28 cellular contexts compared by ENCODE assay signal in genomic region chr1:68805097-68805641, GRCh38.
"Had no signal": no experiment of that assay in that cellular context is flagged by ENCODE, and none has a peak within 500 bp of the region (broad histone marks: within the 10 kb centered on the region; RNA-seq: fewer than 3 reads in every experiment).

No MANE protein-coding gene starts in this region.

- H3K36me3 Mint-ChIP-seq: stimulated activated effector memory CD8-positive, alpha-beta T cell treated with anti-CD3 and anti-CD28 coated beads, Interleukin-12 subunit alpha, Interleukin-12 subunit beta, amount 100 ng/mL, for 72 hours; stimulated activated memory B cell treated with anti-CD40 and anti-IgM and Interleukin-4, amounts not matched to agents 10 μg/mL and 1 μg/mL and 100 μg/mL, for 72 hours; stimulated activated naive B cell treated with anti-CD40 and anti-IgM and Interleukin-4, amounts not matched to agents 10 μg/mL and 1 μg/mL and 100 μg/mL, for 72 hours; type B pancreatic cell had no signal

- H3K4me1 Mint-ChIP-seq: stimulated activated effector memory CD8-positive, alpha-beta T cell treated with anti-CD3 and anti-CD28 coated beads, Interleukin-12 subunit alpha, Interleukin-12 subunit beta, amount 100 ng/mL, for 72 hours; stimulated activated memory B cell treated with anti-CD40 and anti-IgM and Interleukin-4, amounts not matched to agents 10 μg/mL and 1 μg/mL and 100 μg/mL, for 72 hours; stimulated activated naive B cell treated with anti-CD40 and anti-IgM and Interleukin-4, amounts not matched to agents 10 μg/mL and 1 μg/mL and 100 μg/mL, for 72 hours; stimulated activated naive CD8-positive, alpha-beta T cell treated with anti-CD3 and anti-CD28 coated beads, Interleukin-15, amount 100 ng/mL, for 72 hours had no signal

- DNase-seq: stimulated activated CD4-positive, alpha-beta T cell treated with anti-CD3 and anti-CD28 coated beads, Interleukin-2, amount 100 ng/mL, for 48 hours; stimulated activated CD4-positive, alpha-beta T cell treated with anti-CD3 and anti-CD28 coated beads, Interleukin-4, amount 100 ng/mL, for 1 hour; stimulated activated CD4-positive, alpha-beta T cell treated with anti-CD3 and anti-CD28 coated beads, Interleukin-4, amount 100 ng/mL, for 24 hours; stimulated activated CD4-positive, alpha-beta T cell treated with anti-CD3 and anti-CD28 coated beads, Interleukin-4, amount 100 ng/mL, for 4 hours; stimulated activated CD8-positive, alpha-beta memory T cell treated with anti-CD3 and anti-CD28 coated beads, Interleukin-4, amount 100 ng/mL, for 48 hours; stimulated activated naive B cell treated with anti-CD40 and anti-IgM and Interleukin-4, amounts not matched to agents 10 μg/mL and 1 μg/mL and 100 μg/mL, for 72 hours; stimulated activated naive CD4-positive, alpha-beta T cell; stimulated activated naive CD4-positive, alpha-beta T cell treated with Interleukin-2 at 50 U/mL for 16 hours; stimulated activated naive CD8-positive, alpha-beta T cell treated with anti-CD3 and anti-CD28 coated beads, Interleukin-15, amount 100 ng/mL, for 72 hours; stimulated activated naive CD8-positive, alpha-beta T cell treated with anti-CD3 and anti-CD28 coated beads, Interleukin-15, Interleukin-2, amounts not matched to agents 100 U/mL and 50 U/mL, for 24 hours; stomach; substantia nigra; testis; thyroid gland; tibial artery; transverse colon; trophoblast cell; upper lobe of left lung; upper lobe of right lung; uterus had no signal

- H3K9me3 ChIP-seq: stomach, suprapubic skin, testis, thoracic aorta, thyroid gland, tibial artery, tibial nerve, transverse colon, upper lobe of left lung, upper lobe of right lung, uterus, vagina had no signal

- ATAC-seq: stimulated activated effector memory CD8-positive, alpha-beta T cell treated with anti-CD3 and anti-CD28 coated beads, Interleukin-12 subunit alpha, Interleukin-12 subunit beta, amount 100 ng/mL, for 72 hours; stimulated activated memory B cell treated with anti-CD40 and anti-IgM and Interleukin-4, amounts not matched to agents 10 μg/mL and 1 μg/mL and 100 μg/mL, for 72 hours; stimulated activated naive B cell treated with anti-CD40 and anti-IgM and Interleukin-4, amounts not matched to agents 10 μg/mL and 1 μg/mL and 100 μg/mL, for 72 hours; stimulated activated naive CD8-positive, alpha-beta T cell treated with anti-CD3 and anti-CD28 coated beads, Interleukin-15, amount 100 ng/mL, for 72 hours; stimulated activated naive CD8-positive, alpha-beta T cell treated with anti-CD3 and anti-CD28 coated beads, Interleukin-15, Interleukin-2, amounts not matched to agents 100 U/mL and 50 U/mL, for 24 hours; upper lobe of right lung had no signal

- H3K27me3 Mint-ChIP-seq: stimulated activated memory B cell treated with anti-CD40 and anti-IgM and Interleukin-4, amounts not matched to agents 10 μg/mL and 1 μg/mL and 100 μg/mL, for 72 hours; stimulated activated naive B cell treated with anti-CD40 and anti-IgM and Interleukin-4, amounts not matched to agents 10 μg/mL and 1 μg/mL and 100 μg/mL, for 72 hours; stimulated activated naive CD8-positive, alpha-beta T cell treated with anti-CD3 and anti-CD28 coated beads, Interleukin-15, amount 100 ng/mL, for 72 hours; stimulated activated naive CD8-positive, alpha-beta T cell treated with anti-CD3 and anti-CD28 coated beads, Interleukin-15, Interleukin-2, amounts not matched to agents 100 ng/mL and 50 ng/mL, for 24 hours; type B pancreatic cell had no signal

- H3K36me3 ChIP-seq: stomach, suprapubic skin, thoracic aorta, thyroid gland, tibial artery, tibial nerve, transverse colon, upper lobe of left lung, upper lobe of right lung, uterus, vagina had no signal

- H3K27ac Mint-ChIP-seq: stimulated activated effector memory CD8-positive, alpha-beta T cell treated with anti-CD3 and anti-CD28 coated beads, Interleukin-12 subunit alpha, Interleukin-12 subunit beta, amount 100 ng/mL, for 72 hours; stimulated activated memory B cell treated with anti-CD40 and anti-IgM and Interleukin-4, amounts not matched to agents 10 μg/mL and 1 μg/mL and 100 μg/mL, for 72 hours; stimulated activated naive B cell treated with anti-CD40 and anti-IgM and Interleukin-4, amounts not matched to agents 10 μg/mL and 1 μg/mL and 100 μg/mL, for 72 hours; stimulated activated naive CD8-positive, alpha-beta T cell treated with anti-CD3 and anti-CD28 coated beads, Interleukin-15, amount 100 ng/mL, for 72 hours; stimulated activated naive CD8-positive, alpha-beta T cell treated with anti-CD3 and anti-CD28 coated beads, Interleukin-15, Interleukin-2, amounts not matched to agents 100 ng/mL and 50 ng/mL, for 24 hours; type B pancreatic cell had no signal

- H3K4me3 ChIP-seq: stomach, suprapubic skin, testis, thoracic aorta, thyroid gland, tibial artery, tibial nerve, transverse colon, upper lobe of left lung, upper lobe of right lung, uterus, vagina had no signal

- H3K9me3 Mint-ChIP-seq: stimulated activated memory B cell treated with anti-CD40 and anti-IgM and Interleukin-4, amounts not matched to agents 10 μg/mL and 1 μg/mL and 100 μg/mL, for 72 hours had no signal

- H3K4me3 Mint-ChIP-seq: stimulated activated effector memory CD8-positive, alpha-beta T cell treated with anti-CD3 and anti-CD28 coated beads, Interleukin-12 subunit alpha, Interleukin-12 subunit beta, amount 100 ng/mL, for 72 hours; stimulated activated memory B cell treated with anti-CD40 and anti-IgM and Interleukin-4, amounts not matched to agents 10 μg/mL and 1 μg/mL and 100 μg/mL, for 72 hours; stimulated activated naive B cell treated with anti-CD40 and anti-IgM and Interleukin-4, amounts not matched to agents 10 μg/mL and 1 μg/mL and 100 μg/mL, for 72 hours; stimulated activated naive CD8-positive, alpha-beta T cell treated with anti-CD3 and anti-CD28 coated beads, Interleukin-15, amount 100 ng/mL, for 72 hours; stimulated activated naive CD8-positive, alpha-beta T cell treated with anti-CD3 and anti-CD28 coated beads, Interleukin-15, Interleukin-2, amounts not matched to agents 100 ng/mL and 50 ng/mL, for 24 hours; type B pancreatic cell had no signal

- H3K27ac ChIP-seq: stomach, suprapubic skin, testis, thoracic aorta, thyroid gland, tibial artery, tibial nerve, transverse colon, upper lobe of left lung, upper lobe of right lung, vagina had no signal

- H3K27me3 ChIP-seq: stomach, suprapubic skin, testis, thyroid gland, tibial artery, tibial nerve, transverse colon, upper lobe of left lung, upper lobe of right lung, uterus, vagina had no signal
